In genomic region chr17:9402590-9403199, GRCh38 we compare ENCODE assay signal across 8 cellular contexts.
DNase-seq lines count a peak whose midpoint lies in the region; ATAC-seq and TF ChIP-seq lines count a peak whose summit lies in the region.

No MANE protein-coding gene starts in this region.

- H3K4me3 ChIP-seq in left lung (no peak overlapping the region), tibial artery (no peak overlapping the region)

- ATAC-seq in left lung (peak; percentile 49), HG03025 (IDR thresholded peaks at IDR 0.05; ENCODE audit: low FRiP score, unreplicated experiment) (no peak)

- H3K4me1 ChIP-seq in left lung, result no peaks in the 10 kb centered on the region
- no peaks in the 10 kb centered on the region for H3K4me1 ChIP-seq in tibial artery

- TF ChIP-seq CTCF in left lung (IDR thresholded peaks at IDR 0.05) (peak; percentile 22 to 38), tibial artery (IDR thresholded peaks at IDR 0.05) (no peak)

- H3K9me3 ChIP-seq in left lung (no peaks in the 10 kb centered on the region), tibial artery (no peaks in the 10 kb centered on the region)

- H3K27me3 ChIP-seq in left lung (no peaks in the 10 kb centered on the region), tibial artery (no peaks in the 10 kb centered on the region)

- DNase-seq in activated T-cell treated with anti-CD3 and anti-CD28 coated beads for 24 hours (ENCODE audit: low read depth) (peak; percentile 4), NCI-H1694 (lab: John Stamatoyannopoulos, UW) (peak; percentile 30), left lung (no peak), tibial artery (no peak), NCI-H1092 (lab: John Stamatoyannopoulos, UW) (no peak)
- DNase-seq in activated T-cell treated with anti-CD3 and anti-CD28 coated beads, Interleukin-2, amount 50 U/mL, for 1 hour, result no peak
- DNase-seq in activated naive CD4-positive, alpha-beta T cell treated with anti-CD3 and anti-CD28 coated beads, Interleukin-2, amount 50 U/mL, for 16 hours, result peak; percentile 14

- H3K36me3 ChIP-seq in left lung (peaks cover 0 to 6% of the 10 kb centered on the region in 2 donors), tibial artery (no peaks in the 10 kb centered on the region)

- H3K27ac ChIP-seq in left lung, result no peak overlapping the region
- H3K27ac ChIP-seq in tibial artery, result no peak overlapping the region

- intact Hi-C loops in left lung (cut with DNase I), result no loop called here
- intact Hi-C loops in tibial artery (cut with DNase I; ENCODE audit: low total_unique reads), result no loop called here

Comparison
In these comparisons a context has a peak if more than half of its experiments do, and no peak if none do; other contexts are left out.
1. DNase-seq: peak in activated T-cell treated with anti-CD3 and anti-CD28 coated beads for 24 hours (single experiment), NCI-H1694 (single experiment) and activated naive CD4-positive, alpha-beta T cell treated with anti-CD3 and anti-CD28 coated beads, Interleukin-2, amount 50 U/mL, for 16 hours (single experiment); none in activated T-cell treated with anti-CD3 and anti-CD28 coated beads, Interleukin-2, amount 50 U/mL, for 1 hour (single experiment), left lung (0 of 2), tibial artery (0 of 2) and NCI-H1092 (single experiment).
2. CTCF ChIP-seq: peak in left lung (2 of 2); none in tibial artery (0 of 2).